In genomic region chr2:11652555-11652954, GRCh38 we compare ENCODE assay signal across 28 cellular contexts. TPM values are rescaled to one million over a fixed set of nuclear protein-coding genes. Genes with fewer than 3 reads are reported as not detected.
A peak's percentile ranks its signal among the peaks of the same experiment; 100 is the strongest.
DNase-seq lines count a peak whose midpoint lies in the region; TF ChIP-seq lines count a peak whose summit lies in the region.
"Had no signal": no experiment of that assay in that cellular context is flagged by ENCODE, and none has a peak within 500 bp of the region (broad histone marks: within the 10 kb centered on the region; RNA-seq: fewer than 3 reads in every experiment).

No MANE protein-coding gene starts in this region.

- H3K4me1 Mint-ChIP-seq in HFFc6 (ENCODE audit: low read depth): peaks cover 5% of the 10 kb centered on the region; the same call in 1 of the 2 replicates
- peaks cover 12% of the 10 kb centered on the region for H3K4me1 Mint-ChIP-seq in brain
- H3K4me1 Mint-ChIP-seq: immature natural killer cell, neural progenitor cell had no signal

- no peaks in the 10 kb centered on the region for H3K36me3 Mint-ChIP-seq in HFFc6 (ENCODE audit: low read depth)
- H3K36me3 Mint-ChIP-seq in brain: no peaks in the 10 kb centered on the region
- H3K36me3 Mint-ChIP-seq: immature natural killer cell had no signal

- TF ChIP-seq CTCF in HFFc6 (IDR thresholded peaks at IDR 0.05) (no peak), brain (conservative IDR thresholded peaks at IDR 0.05) (no peak)

- peak; percentile 12 for DNase-seq in HFFc6
- DNase-seq in inferior parietal cortex (ENCODE audit: extremely low spot score): peak; percentile 54
- DNase-seq in superior temporal gyrus (ENCODE audit: extremely low spot score): peak; percentile 57
- no peak for DNase-seq in HuH-7 (ENCODE audit: low spot score)
- no peak for DNase-seq in HPDE6-E6E7 (ENCODE audit: extremely low spot score)
- no peak for DNase-seq in NOMO-1 treated with dmso at 0.1 percent for 144 hours (lab: John Stamatoyannopoulos, UW; ENCODE audit: unreplicated experiment)
- DNase-seq: activated CD8-positive, alpha-beta T cell treated with anti-CD3 and anti-CD28 coated beads for 36 hours; activated naive CD4-positive, alpha-beta T cell treated with anti-CD3 and anti-CD28 coated beads, Interleukin-2, amount 50 U/mL, for 16 hours; Calu3; DND-41; immature natural killer cell; mesenchymal stem cell; NCI-H446; NCI-H774; right cardiac atrium; stimulated activated CD4-positive, alpha-beta T cell treated with anti-CD3 and anti-CD28 coated beads, Interleukin-12 subunit alpha, Interleukin-12 subunit beta, amount 100 ng/mL, for 4 hours; stimulated activated CD4-positive, alpha-beta T cell treated with anti-CD3 and anti-CD28 coated beads, Interleukin-4, amount 100 ng/mL, for 24 hours; upper lobe of left lung had no signal

- H3K27me3 Mint-ChIP-seq in HFFc6 (ENCODE audit: insufficient read depth): peaks cover 20% of the 10 kb centered on the region
- peaks cover 4% of the 10 kb centered on the region for H3K27me3 Mint-ChIP-seq in brain

- H3K27ac Mint-ChIP-seq in HFFc6 (no peak overlapping the region), brain (peak overlapping the region in 4 of 5 experiments; percentile 35 to 86 (median 50))
- H3K27ac Mint-ChIP-seq: activated CD8-positive, alpha-beta T cell treated with anti-CD3 and anti-CD28 coated beads for 36 hours; GM23338; immature natural killer cell; neural progenitor cell; T-helper 2 cell treated with Interferon-gamma antibody and Interleukin-4, amounts not matched to agents 5 μg/mL and 100 μg/mL, for 36 hours had no signal

- H3K4me3 Mint-ChIP-seq in HFFc6: no peak overlapping the region
- peak overlapping the region in 1 of 5 experiments; percentile 50 for H3K4me3 Mint-ChIP-seq in brain
- H3K4me3 Mint-ChIP-seq: activated CD8-positive, alpha-beta T cell treated with anti-CD3 and anti-CD28 coated beads for 36 hours; GM23338; immature natural killer cell; neural progenitor cell; T-helper 2 cell treated with Interferon-gamma antibody and Interleukin-4, amounts not matched to agents 5 μg/mL and 100 μg/mL, for 36 hours had no signal

- H3K9me3 Mint-ChIP-seq in HFFc6 (0 out of 2 replicates have a peak, but pooled peaks cover 4% of the 10 kb centered on the region), brain (no peaks in the 10 kb centered on the region)
- H3K9me3 Mint-ChIP-seq: activated CD8-positive, alpha-beta T cell treated with anti-CD3 and anti-CD28 coated beads for 36 hours; GM23338; immature natural killer cell; neural progenitor cell; T-helper 2 cell treated with Interferon-gamma antibody and Interleukin-4, amounts not matched to agents 5 μg/mL and 100 μg/mL, for 36 hours had no signal

RNA-seq across cellular contexts. Expression of gene NTSR2, which starts 17.4 kb away (rescaled TPM):
- not detected for total RNA-seq in HFFc6 (2021; fragmentation: NEBNext Ultra II Directional; extraction: Animal tissue kit (Norgen Biotek cat#: 25700))
- 18.4 TPM for polyA plus RNA-seq in brain (ENCODE audit: insufficient read depth, low read depth, low replicate concordance)
- total RNA-seq: activated CD8-positive, alpha-beta T cell treated with anti-CD3 and anti-CD28 coated beads for 36 hours; Calu3; cardiac muscle cell; dermis blood vessel endothelial cell; glomerular endothelial cell; HT-29; left lobe of liver; myocyte; upper lobe of left lung had no signal
- polyA plus RNA-seq: cardiac muscle cell, GM23338, immature natural killer cell had no signal

Comparison
In these comparisons a context has a peak if more than half of its experiments do, and no peak if none do; other contexts are left out.
1. DNase-seq: peak in HFFc6 (single experiment), inferior parietal cortex (single experiment) and superior temporal gyrus (single experiment); none in HuH-7 (single experiment), HPDE6-E6E7 (single experiment) and NOMO-1 treated with dmso at 0.1 percent for 144 hours (single experiment).